ENCODE assay signal across 8 cellular contexts in genomic region chr5:177351392-177352329, GRCh38. TPM values are rescaled to one million over a fixed set of nuclear protein-coding genes. Genes with fewer than 3 reads are reported as not detected.
DNase-seq lines count a peak whose midpoint lies in the region; ATAC-seq and TF ChIP-seq lines count a peak whose summit lies in the region.

Gene LMAN2 (minus strand): TSS chr5:177351668. CDS start chr5:177351647, 21 bp downstream.

- H3K79me2 ChIP-seq in OCI-LY7 (ENCODE audit: insufficient read depth, low read depth, low read length), result peaks cover 47% of the 10 kb centered on the region

- peaks cover 11% of the 10 kb centered on the region; the same call in 1 of the 2 replicates for H4K20me1 ChIP-seq in OCI-LY7 (ENCODE audit: insufficient read depth, low read length)

- intact Hi-C loops in OCI-LY7 (cut with micrococcal nuclease; ENCODE audit: unreplicated experiment), result loop anchor here (2.0 kb wide), 1 partner anchor 39 kb away; no protein-coding TSS in a partner anchor
- intact Hi-C loops in mucosa of descending colon (cut with DNase I, micrococcal nuclease), result no loop called here

- TF ChIP-seq CTCF in OCI-LY7 (conservative IDR thresholded peaks at IDR 0.05; ENCODE audit: low read length) (no peak), epithelial cell of esophagus (IDR thresholded peaks at IDR 0.05; ENCODE audit: insufficient read depth, low read depth, low read length, missing control alignments) (no peak), mucosa of descending colon (IDR thresholded peaks at IDR 0.05) (no peak)

- peak within 1 kb of the TSS; percentile 94 for H2AFZ ChIP-seq in OCI-LY7 (ENCODE audit: low read length)

- CTCF ChIA-PET in OCI-LY7 (lab: Charles Lee; ENCODE audit: unreplicated experiment), result interaction anchor here (0.7 to 1.2 kb wide), 4 partner anchors 17 to 165 kb away, joined by 3 to 4 read pairs (median 3); partner anchors contain the start of gene DDX41

- peak within 1 kb of the TSS; percentile 91 for H3K27ac ChIP-seq in OCI-LY7 (ENCODE audit: low read depth, low read length, poor library complexity, severe bottlenecking)

- peak within 1 kb of the TSS; percentile 98 for H3K4me2 ChIP-seq in OCI-LY7 (ENCODE audit: low read length)

- H3K9me3 ChIP-seq in OCI-LY7 (ENCODE audit: low read length) (peaks cover 8% of the 10 kb centered on the region), mucosa of descending colon (no peaks in the 10 kb centered on the region)

- POLR2A ChIA-PET in OCI-LY7 (lab: Charles Lee), result interaction anchor here (0.6 to 5.4 kb wide), 12 partner anchors 9 to 823 kb away, joined by 3 to 35 read pairs (median 4); partner anchors contain the start of gene GRK6

- ATAC-seq in GM21526 (IDR thresholded peaks at IDR 0.05; ENCODE audit: low FRiP score, unreplicated experiment) (peak; percentile 90), mucosa of descending colon (peak; percentile 98)

- H3K4me3 ChIP-seq in OCI-LY7 (ENCODE audit: low read depth, low read length, poor library complexity, severe bottlenecking) (peak within 1 kb of the TSS; percentile 90), epithelial cell of esophagus (ENCODE audit: low read length) (peak within 1 kb of the TSS; percentile 91), mucosa of descending colon (peak within 1 kb of the TSS; percentile 60)

- BruUV-seq in OCI-LY7 (replicated peaks; lab: Mats Ljungman, UMichigan), result no TSS peak

- H3K9me2 ChIP-seq in OCI-LY7 (ENCODE audit: insufficient read depth, low read length), result no peaks in the 10 kb centered on the region

- peak; percentile 96 for DNase-seq in D341Med (ENCODE audit: low spot score)
- DNase-seq in HuH-7.5 (ENCODE audit: low spot score), result peak; percentile 95
- DNase-seq in OCI-LY7 (ENCODE audit: low spot score), result peak; percentile 97
- peak; percentile 82 for DNase-seq in activated T-cell treated with anti-CD3 and anti-CD28 coated beads for 1 hour (ENCODE audit: low read depth)
- DNase-seq in epithelial cell of esophagus (ENCODE audit: low read depth), result peak; percentile 96
- peak; percentile 93 to 95 (median 95) for DNase-seq in mucosa of descending colon
- DNase-seq in stimulated activated CD8-positive, alpha-beta memory T cell treated with anti-CD3 and anti-CD28 coated beads, Interleukin-4, amount 100 ng/mL, for 24 hours (ENCODE audit: low read depth), result peak; percentile 81

- peaks cover 47% of the 10 kb centered on the region for H3K4me1 ChIP-seq in OCI-LY7 (ENCODE audit: insufficient read depth, low read length, poor library complexity, severe bottlenecking)
- peaks cover 27% of the 10 kb centered on the region for H3K4me1 ChIP-seq in mucosa of descending colon (ENCODE audit: low read depth)

- H3K36me3 ChIP-seq in OCI-LY7 (ENCODE audit: insufficient read depth, low read length) (peaks cover 25% of the 10 kb centered on the region), mucosa of descending colon (ENCODE audit: low read depth) (peaks cover 5% of the 10 kb centered on the region)

RNA-seq across cellular contexts. Expression of gene LMAN2, which starts in this region (rescaled TPM):
- 144 and 151 TPM in 2 replicates for total RNA-seq in OCI-LY7 (2014; rRNA removed; shearing (Covaris generic))
- total RNA-seq in OCI-LY7 (2022), result 103 and 116 TPM in 2 replicates
- 100 to 1,000 TPM in 2 of 3 donors, 10 to 100 TPM in 1; 91.9 to 150 (median 139) TPM for total RNA-seq in mucosa of descending colon

Comparison
In these comparisons a context has a peak if more than half of its experiments do, and no peak if none do; other contexts are left out.
1. Peak in every context shown above with its lines: DNase-seq, ATAC-seq, H3K4me3 ChIP-seq and H3K27ac ChIP-seq.